13 cellular contexts compared by ENCODE assay signal in genomic region chr17:12342161-12342560, GRCh38.
A peak's percentile ranks its signal among the peaks of the same experiment; 100 is the strongest.
DNase-seq lines count a peak whose midpoint lies in the region; ATAC-seq and TF ChIP-seq lines count a peak whose summit lies in the region.
"Had no signal": no experiment of that assay in that cellular context is flagged by ENCODE, and none has a peak within 500 bp of the region (broad histone marks: within the 10 kb centered on the region; RNA-seq: fewer than 3 reads in every experiment).

No MANE protein-coding gene starts in this region.

- H3K4me1 Mint-ChIP-seq in stimulated activated memory B cell treated with anti-CD40 and anti-IgM and Interleukin-4, amounts not matched to agents 10 μg/mL and 1 μg/mL and 100 μg/mL, for 72 hours: no peaks in the 10 kb centered on the region
- H3K4me1 Mint-ChIP-seq: B cell; CD4-positive, alpha-beta memory T cell had no signal

- peak overlapping the region; percentile 61 for H2BK120ac ChIP-seq in IMR-90 (ENCODE audit: low read depth, low read length)

- peak overlapping the region in 1 of 2 experiments; percentile 47; a peak in 1 of 4 replicates for H4K8ac ChIP-seq in IMR-90 (ENCODE audit: low read depth in 2 of 2, low read length in 2 of 2)

- H3K23ac ChIP-seq in IMR-90 (ENCODE audit: low read depth, low read length): 0 out of 2 replicates have a peak overlapping the region, but pooled peaks have one; percentile 36

- H4K91ac ChIP-seq in IMR-90 (ENCODE audit: insufficient read depth, low read depth, low read length): peak overlapping the region; percentile 40

- H3K4me1 ChIP-seq in IMR-90 (ENCODE audit: control insufficient read depth, insufficient read depth, low read length): no peaks in the 10 kb centered on the region; the same call in 1 of the 2 replicates

- no peak overlapping the region; the same call in 1 of the 2 replicates for H3K18ac ChIP-seq in IMR-90 (ENCODE audit: low read depth, low read length)

- CTCF ChIA-PET in IMR-90 (lab: Yijun Ruan, JAX): interaction anchor here (0.8 kb wide), 1 partner anchor 13 kb away, joined by 3 read pairs; no protein-coding TSS in a partner anchor

- H2AK9ac ChIP-seq in IMR-90 (replicated peaks; ENCODE audit: low read depth, low read length, poor library complexity): no peak overlapping the region

- no peaks in the 10 kb centered on the region for H3K27me3 Mint-ChIP-seq in stimulated activated memory B cell treated with anti-CD40 and anti-IgM and Interleukin-4, amounts not matched to agents 10 μg/mL and 1 μg/mL and 100 μg/mL, for 72 hours
- H3K27me3 Mint-ChIP-seq: B cell; CD4-positive, alpha-beta memory T cell had no signal

- H3K36me3 Mint-ChIP-seq in stimulated activated memory B cell treated with anti-CD40 and anti-IgM and Interleukin-4, amounts not matched to agents 10 μg/mL and 1 μg/mL and 100 μg/mL, for 72 hours: no peaks in the 10 kb centered on the region
- H3K36me3 Mint-ChIP-seq: CD4-positive, alpha-beta memory T cell had no signal

- no TSS peak for BruUV-seq in IMR-90 (replicated peaks; lab: Mats Ljungman, UMichigan)

- TF ChIP-seq CTCF in IMR-90 (conservative IDR thresholded peaks at IDR 0.05; ENCODE audit: low read depth, low read length): no peak

- H3K4me3 ChIP-seq in H7 (ENCODE audit: insufficient read depth, low read depth, low read length) (no peak overlapping the region), IMR-90 (ENCODE audit: insufficient read depth, low read depth, low read length) (no peak overlapping the region)

- H2BK20ac ChIP-seq in IMR-90 (ENCODE audit: low read depth, low read length): peak overlapping the region; percentile 71

- no peak overlapping the region for H3K27ac Mint-ChIP-seq in stimulated activated memory B cell treated with anti-CD40 and anti-IgM and Interleukin-4, amounts not matched to agents 10 μg/mL and 1 μg/mL and 100 μg/mL, for 72 hours
- H3K27ac Mint-ChIP-seq: B cell; CD4-positive, alpha-beta memory T cell had no signal

- H3K4me3 Mint-ChIP-seq in stimulated activated memory B cell treated with anti-CD40 and anti-IgM and Interleukin-4, amounts not matched to agents 10 μg/mL and 1 μg/mL and 100 μg/mL, for 72 hours: no peak overlapping the region
- H3K4me3 Mint-ChIP-seq: B cell; CD4-positive, alpha-beta memory T cell had no signal

- no peak overlapping the region for H3K4me2 ChIP-seq in IMR-90 (ENCODE audit: low read depth, low read length)

- in situ Hi-C loops in IMR-90 (cut with MboI; ENCODE audit: low sequenced_read_pairs): no loop called here

- TF ChIP-seq RAD21 in IMR-90 (IDR thresholded peaks at IDR 0.05; ENCODE audit: low read length): no peak

- H3K9me3 ChIP-seq in IMR-90 (ENCODE audit: control insufficient read depth, insufficient read depth, low read length): no peaks in the 10 kb centered on the region

- DNase-seq in H7 (peak; percentile 22), IMR-90 (no peak), iPS-NIHi7 (ENCODE audit: extremely low spot score) (peak; percentile 24), NCI-H226 (no peak), ureter (ENCODE audit: low spot score) (no peak)
- DNase-seq: CD4-positive, alpha-beta memory T cell; DMS79 treated with DMSO at 0.1 percent for 48 hours; GOT3 had no signal

- H3K27ac ChIP-seq in IMR-90 (ENCODE audit: insufficient read depth, low read length): no peak overlapping the region
- H3K27ac ChIP-seq: C4-2B, HL-60 had no signal

- H3K14ac ChIP-seq in IMR-90 (replicated peaks; ENCODE audit: low read depth, low read length): peak overlapping the region; percentile 66

- H2BK15ac ChIP-seq in IMR-90 (ENCODE audit: low read depth, low read length): no peak overlapping the region

- no peaks in the 10 kb centered on the region for H3K36me3 ChIP-seq in H7 (replicated peaks; ENCODE audit: control insufficient read depth, insufficient read depth, low read length)
- no peaks in the 10 kb centered on the region for H3K36me3 ChIP-seq in IMR-90 (ENCODE audit: control insufficient read depth, insufficient read depth, low read length)

- 67% methylated on average over 2 of the region's 6 CpGs; no CpG with 5 or more reads in 1 of the 2 experiments for WGBS in IMR-90 (ENCODE audit: extremely low coverage in 2 of 2, insufficient read length in 1 of 2), 2 experiments

- no peaks in the 10 kb centered on the region for H3K79me1 ChIP-seq in IMR-90 (ENCODE audit: low read depth in 1 of 2, low read length in 2 of 2)

- no peak overlapping the region for H3K9ac ChIP-seq in IMR-90 (ENCODE audit: low read depth, low read length)

- H3K9me3 Mint-ChIP-seq in stimulated activated memory B cell treated with anti-CD40 and anti-IgM and Interleukin-4, amounts not matched to agents 10 μg/mL and 1 μg/mL and 100 μg/mL, for 72 hours: no peaks in the 10 kb centered on the region

- peak overlapping the region; percentile 67 for H2AFZ ChIP-seq in IMR-90 (replicated peaks; ENCODE audit: low read length, poor library complexity)

- intact Hi-C loops in IMR-90 (cut with micrococcal nuclease): no loop called here

- no peaks in the 10 kb centered on the region for H4K20me1 ChIP-seq in IMR-90 (ENCODE audit: insufficient read depth, low read length)

- dilution Hi-C loops in IMR-90 (cut with HindIII; ENCODE audit: low sequenced_read_pairs, unreplicated experiment): no loop called here

- no peak for TF ChIP-seq POLR2A in IMR-90 (IDR thresholded peaks at IDR 0.05; ENCODE audit: low read depth, low read length)

- no peak overlapping the region for H2BK5ac ChIP-seq in IMR-90 (ENCODE audit: low read depth, low read length, poor library complexity, severe bottlenecking)

- H3K4ac ChIP-seq in IMR-90 (ENCODE audit: low read depth, low read length): peak overlapping the region; percentile 71

- no peak for ATAC-seq in IMR-90 (ENCODE audit: low read depth)
- peak; percentile 20 for ATAC-seq in stimulated activated memory B cell treated with anti-CD40 and anti-IgM and Interleukin-4, amounts not matched to agents 10 μg/mL and 1 μg/mL and 100 μg/mL, for 72 hours
- no peak for ATAC-seq in HG03521 (IDR thresholded peaks at IDR 0.05; ENCODE audit: unreplicated experiment)

- H2AK5ac ChIP-seq in IMR-90 (ENCODE audit: low read depth, low read length): 0 out of 2 replicates have a peak overlapping the region, but pooled peaks have one; percentile 64

- H3K56ac ChIP-seq in IMR-90 (ENCODE audit: extremely low read depth, insufficient read depth, low read length): no peak overlapping the region

- H3K27me3 ChIP-seq in H7 (ENCODE audit: control insufficient read depth, insufficient read depth, low read length): no peaks in the 10 kb centered on the region
- no peaks in the 10 kb centered on the region for H3K27me3 ChIP-seq in IMR-90 (ENCODE audit: control insufficient read depth, insufficient read depth, low read length)

- H3K9me1 ChIP-seq in IMR-90 (ENCODE audit: insufficient read depth, low read length): peaks cover 7% of the 10 kb centered on the region

- peak overlapping the region; percentile 5; the same call in 1 of the 2 replicates for H4K5ac ChIP-seq in IMR-90 (ENCODE audit: low read depth, low read length)

- POLR2A ChIA-PET in IMR-90 (lab: Charles Lee; ENCODE audit: unreplicated experiment): no interaction called here

TF ChIP-seq in IMR-90, 13 proteins besides CTCF, POLR2A, EP300 and RAD21:
- no peak for TF ChIP-seq NFE2L2 (IDR thresholded peaks at IDR 0.05; ENCODE audit: low read depth, low read length)
- no peak for TF ChIP-seq FOS (IDR thresholded peaks at IDR 0.05; ENCODE audit: low read depth, low read length)
- no peak for TF ChIP-seq MAFK (IDR thresholded peaks at IDR 0.05; ENCODE audit: low read depth, low read length)
- TF ChIP-seq USF2 (IDR thresholded peaks at IDR 0.05; ENCODE audit: low read depth, low read length): no peak
- no peak for TF ChIP-seq RFX5 (IDR thresholded peaks at IDR 0.05; ENCODE audit: low read depth, low read length)
- no peak for TF ChIP-seq BHLHE40 (IDR thresholded peaks at IDR 0.05; ENCODE audit: low read depth, low read length)
- TF ChIP-seq ELK1 (IDR thresholded peaks at IDR 0.05; ENCODE audit: borderline replicate concordance, low read depth, low read length): no peak
- TF ChIP-seq CHD1 (IDR thresholded peaks at IDR 0.05; ENCODE audit: low read depth, low read length): no peak
- TF ChIP-seq RCOR1 (IDR thresholded peaks at IDR 0.05; ENCODE audit: insufficient replicate concordance, low read length): no peak
- TF ChIP-seq MXI1 (IDR thresholded peaks at IDR 0.05; ENCODE audit: borderline replicate concordance, low read depth, low read length): no peak
- TF ChIP-seq MAZ (IDR thresholded peaks at IDR 0.05; ENCODE audit: borderline replicate concordance, low read depth, low read length): no peak
- no peak for TF ChIP-seq CEBPB (IDR thresholded peaks at IDR 0.05; ENCODE audit: low read depth, low read length)
- no peak for TF ChIP-seq SMC3 (IDR thresholded peaks at IDR 0.05; ENCODE audit: low read depth, low read length)

Comparison
In these comparisons a context has a peak if more than half of its experiments do, and no peak if none do; other contexts are left out.
1. DNase-seq: peak in H7 (single experiment) and iPS-NIHi7 (single experiment); none in IMR-90 (single experiment), NCI-H226 (single experiment) and ureter (single experiment).